In the genomic region with DNA sequence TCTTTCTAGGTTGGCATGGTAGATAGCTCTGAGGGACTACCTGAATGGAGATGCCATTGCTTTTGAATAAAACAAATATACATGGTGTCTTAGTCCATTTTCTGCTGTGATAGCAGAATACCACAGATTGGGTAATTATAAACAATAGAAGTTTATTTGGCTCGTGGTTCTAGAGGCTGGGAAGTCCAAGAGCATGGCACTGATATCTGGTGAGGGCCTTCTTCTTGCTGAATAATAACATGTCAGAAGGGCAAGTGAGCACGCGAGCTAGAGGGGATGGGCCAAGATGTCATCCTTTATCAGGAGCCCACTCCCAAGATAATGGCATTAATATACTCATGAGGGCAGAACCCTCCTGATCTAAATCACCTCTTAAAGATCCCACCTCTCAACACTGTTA, we compare ENCODE assay signal across 32 cellular contexts. TPM values are rescaled to one million over a fixed set of nuclear protein-coding genes. Genes with fewer than 3 reads are reported as not detected.
"Had no signal": no experiment of that assay in that cellular context is flagged by ENCODE, and none has a peak within 500 bp of the region (broad histone marks: within the 10 kb centered on the region; RNA-seq: fewer than 3 reads in every experiment).

No MANE protein-coding gene starts in this region.

- H3K27me3 Mint-ChIP-seq: naive B cell; stimulated activated memory B cell treated with anti-CD40 and anti-IgM and Interleukin-4, amounts not matched to agents 10 μg/mL and 1 μg/mL and 100 μg/mL, for 72 hours; stimulated activated naive CD8-positive, alpha-beta T cell treated with anti-CD3 and anti-CD28 coated beads, Interleukin-15, amount 100 ng/mL, for 72 hours; type B pancreatic cell had no signal

- H3K27ac ChIP-seq: left ventricle myocardium inferior, pancreas, prostate gland, sigmoid colon, tibial nerve had no signal

- H3K4me1 ChIP-seq: prostate gland had no signal

- H3K27ac Mint-ChIP-seq: mesothelial cell of epicardium; naive B cell; natural killer cell; nephron progenitor cell; stimulated activated memory B cell treated with anti-CD40 and anti-IgM and Interleukin-4, amounts not matched to agents 10 μg/mL and 1 μg/mL and 100 μg/mL, for 72 hours; stimulated activated naive CD8-positive, alpha-beta T cell treated with anti-CD3 and anti-CD28 coated beads, Interleukin-15, amount 100 ng/mL, for 72 hours; type B pancreatic cell had no signal

- H3K27me3 ChIP-seq: pancreas, sigmoid colon, tibial nerve, uterus had no signal

- H3K9me3 ChIP-seq: pancreas, prostate gland, uterus had no signal

- H3K36me3 ChIP-seq: pancreas, prostate gland, uterus had no signal

- H3K4me3 ChIP-seq: left ventricle myocardium inferior, lung, pancreas, prostate gland, sigmoid colon, tibial nerve, uterus had no signal

- H3K4me3 Mint-ChIP-seq: mesothelial cell of epicardium; natural killer cell; nephron progenitor cell; stimulated activated memory B cell treated with anti-CD40 and anti-IgM and Interleukin-4, amounts not matched to agents 10 μg/mL and 1 μg/mL and 100 μg/mL, for 72 hours; stimulated activated naive CD8-positive, alpha-beta T cell treated with anti-CD3 and anti-CD28 coated beads, Interleukin-15, amount 100 ng/mL, for 72 hours; type B pancreatic cell had no signal

- H3K9me3 Mint-ChIP-seq: natural killer cell; stimulated activated memory B cell treated with anti-CD40 and anti-IgM and Interleukin-4, amounts not matched to agents 10 μg/mL and 1 μg/mL and 100 μg/mL, for 72 hours; stimulated activated naive CD8-positive, alpha-beta T cell treated with anti-CD3 and anti-CD28 coated beads, Interleukin-15, amount 100 ng/mL, for 72 hours; type B pancreatic cell had no signal

- DNase-seq: islet precursor cell; left ventricle myocardium inferior; mesendoderm; naive B cell; natural killer cell; nephron progenitor cell; pancreas; posterior cingulate gyrus; retina; right cardiac atrium; sigmoid colon; small intestine; stimulated activated CD4-positive, alpha-beta T cell treated with anti-CD3 and anti-CD28 coated beads, Interleukin-1b, Interleukin-23, amount 100 ng/mL, for 48 hours; stimulated activated CD4-positive, alpha-beta T cell treated with anti-CD3 and anti-CD28 coated beads, Interleukin-2, amount 100 ng/mL, for 48 hours; stimulated activated CD4-positive, alpha-beta T cell treated with anti-CD3 and anti-CD28 coated beads, Interleukin-4, amount 100 ng/mL, for 4 hours; stimulated activated CD8-positive, alpha-beta memory T cell treated with anti-CD3 and anti-CD28 coated beads, Interleukin-4, amount 100 ng/mL, for 48 hours; stimulated activated naive CD4-positive, alpha-beta T cell treated with Interleukin-2 at 50 U/mL for 16 hours; stimulated activated naive CD8-positive, alpha-beta T cell treated with anti-CD3 and anti-CD28 coated beads, Interleukin-15, amount 100 ng/mL, for 72 hours; substantia nigra; uterus had no signal

- ATAC-seq: natural killer cell; right cardiac atrium; stimulated activated memory B cell treated with anti-CD40 and anti-IgM and Interleukin-4, amounts not matched to agents 10 μg/mL and 1 μg/mL and 100 μg/mL, for 72 hours; stimulated activated naive CD8-positive, alpha-beta T cell treated with anti-CD3 and anti-CD28 coated beads, Interleukin-15, amount 100 ng/mL, for 72 hours had no signal

RNA-seq across cellular contexts. Expression of a gene that starts 52.5 kb away (rescaled TPM):
- total RNA-seq: kidney epithelial cell, left ventricle myocardium inferior, lower leg skin, lung, mesothelial cell of epicardium, mononuclear cell, omental fat pad, pancreas, right cardiac atrium, sigmoid colon, temporal lobe, tibial nerve, ureter, uterus had no signal
- polyA plus RNA-seq: lung, pancreas, sigmoid colon, small intestine had no signal
